In genomic region chr3:61877359-61877770, GRCh38 we compare ENCODE assay signal across 10 cellular contexts.
DNase-seq lines count a peak whose midpoint lies in the region; ATAC-seq, FAIRE-seq and TF ChIP-seq lines count a peak whose summit lies in the region.
"Had no signal": no experiment of that assay in that cellular context is flagged by ENCODE, and none has a peak within 500 bp of the region (broad histone marks: within the 10 kb centered on the region; RNA-seq: fewer than 3 reads in every experiment).

No MANE protein-coding gene starts in this region.

- H3K4me2 ChIP-seq in KMS-11 (peak overlapping the region; percentile 33; the same call in 1 of the 2 replicates), mammary epithelial cell (ENCODE audit: insufficient read depth, low read depth, low read length) (no peak overlapping the region)

- H4K20me1 ChIP-seq in KMS-11 (ENCODE audit: insufficient read depth) (no peaks in the 10 kb centered on the region), mammary epithelial cell (ENCODE audit: insufficient read depth, low read length) (no peaks in the 10 kb centered on the region)

- H3K79me2 ChIP-seq in KMS-11 (ENCODE audit: insufficient read depth, low read depth) (no peaks in the 10 kb centered on the region), mammary epithelial cell (ENCODE audit: insufficient read depth, low read length) (no peaks in the 10 kb centered on the region)

- dilution Hi-C loops in mammary epithelial cell (cut with HindIII; ENCODE audit: low sequenced_read_pairs) = no loop called here

- TF ChIP-seq EP300 in stomach (IDR thresholded peaks at IDR 0.05) = no peak

- H3K4me1 ChIP-seq in KMS-11 (ENCODE audit: low read depth, poor library complexity, severe bottlenecking) (peaks cover 26% of the 10 kb centered on the region), stomach (peaks cover 0 to 43% (median 21%) of the 10 kb centered on the region in 4 donors), mammary epithelial cell (ENCODE audit: insufficient read depth, low read length) (no peaks in the 10 kb centered on the region)

- CTCF ChIA-PET in mammary epithelial cell (lab: Charles Lee; ENCODE audit: low non-redundant PET) = no interaction called here

- no peak overlapping the region; the same call in 1 of the 2 replicates for H3K27ac ChIP-seq in KMS-11
- H3K27ac ChIP-seq in stomach = no peak overlapping the region
- no peak overlapping the region for H3K27ac ChIP-seq in mammary epithelial cell (ENCODE audit: insufficient read depth, low read depth, low read length)

- intact Hi-C loops in stomach (cut with DNase I; ENCODE audit: low total_unique reads) = no loop called here
- intact Hi-C loops in mammary epithelial cell (cut with micrococcal nuclease) = no loop called here

- H3K9me3 ChIP-seq in stomach = no peaks in the 10 kb centered on the region
- H3K9me3 ChIP-seq in mammary epithelial cell (replicated peaks; ENCODE audit: insufficient read depth, low read length) = no peaks in the 10 kb centered on the region

- H3K4me3 ChIP-seq in KMS-11 (IDR thresholded peaks at IDR 0.05; ENCODE audit: insufficient read depth, low read depth, low read length) (no peak overlapping the region), stomach (no peak overlapping the region), mammary epithelial cell (replicated peaks in 1 of 3; ENCODE audit: insufficient read depth in 1 of 3, low read depth in 2 of 3, low read length in 3 of 3) (no peak overlapping the region)

- H3K36me3 ChIP-seq in KMS-11 (ENCODE audit: insufficient read depth) (no peaks in the 10 kb centered on the region), stomach (no peaks in the 10 kb centered on the region), mammary epithelial cell (ENCODE audit: insufficient read depth, low read length) (no peaks in the 10 kb centered on the region)

- in situ Hi-C loops in mammary epithelial cell (cut with MboI; ENCODE audit: low sequenced_read_pairs in 2 of 2) = no loop called here

- BruUV-seq in mammary epithelial cell (replicated peaks; lab: Mats Ljungman, UMichigan) = no TSS peak

- WGBS in stomach, 5 donors = 23 to 43% (median 30%) methylated on average over 4 of the region's 4 CpGs
- WGBS in mammary epithelial cell (ENCODE audit: low coverage, missing lambda C conversion rate) = 93% methylated on average over 4 of the region's 4 CpGs

- H2AFZ ChIP-seq in KMS-11 (ENCODE audit: low read depth) (no peak overlapping the region), mammary epithelial cell (ENCODE audit: low read depth, low read length) (no peak overlapping the region)

- peak; percentile 87 for ATAC-seq in GM18505 (IDR thresholded peaks at IDR 0.05; ENCODE audit: unreplicated experiment)

- no peaks in the 10 kb centered on the region for H3K27me3 ChIP-seq in KMS-11 (ENCODE audit: insufficient read depth, low read depth)
- no peaks in the 10 kb centered on the region for H3K27me3 ChIP-seq in stomach
- no peaks in the 10 kb centered on the region for H3K27me3 ChIP-seq in mammary epithelial cell (ENCODE audit: insufficient read depth, low read length)

- TF ChIP-seq CTCF in KMS-11 (conservative IDR thresholded peaks at IDR 0.05; ENCODE audit: low read depth, low read length) = no peak
- TF ChIP-seq CTCF in stomach (IDR thresholded peaks at IDR 0.05) = no peak
- no peak for TF ChIP-seq CTCF in mammary epithelial cell (conservative IDR thresholded peaks at IDR 0.05 in 1 of 2, IDR thresholded peaks at IDR 0.05 in 1 of 2; ENCODE audit: extremely low read depth in 1 of 2, insufficient read depth in 1 of 2, low read depth in 1 of 2, low read length in 2 of 2)

- FAIRE-seq in frontal cortex (lab: Jason Lieb, UNC) = no peak

- no peak overlapping the region for H3K9ac ChIP-seq in KMS-11
- H3K9ac ChIP-seq in mammary epithelial cell (ENCODE audit: insufficient read depth, low read length) = no peak overlapping the region

- no peak for TF ChIP-seq POLR2A in GM18505 (IDR thresholded peaks at IDR 0.05; ENCODE audit: borderline replicate concordance, extremely low read depth, insufficient read depth, insufficient read length)
- no peak for TF ChIP-seq POLR2A in stomach (IDR thresholded peaks at IDR 0.05)

- DNase-seq in H4 (ENCODE audit: low spot score) (peak; percentile 33), iris pigment epithelial cell (ENCODE audit: low read depth) (peak; percentile 40), stomach (no peak), frontal cortex (ENCODE audit: low spot score in 2 of 2) (no peak), mammary epithelial cell (no peak)
- DNase-seq in activated CD4-positive, alpha-beta T cell treated with anti-CD3 and anti-CD28 coated beads, Interleukin-2, amount 50 U/mL, for 48 hours = no peak
- DNase-seq: cortex of kidney; stimulated activated CD4-positive, alpha-beta T cell treated with anti-CD3 and anti-CD28 coated beads, Interleukin-2, amount 100 ng/mL, for 48 hours had no signal

Comparison
In these comparisons a context has a peak if more than half of its experiments do, and no peak if none do; other contexts are left out.
1. DNase-seq: peak in H4 (single experiment) and iris pigment epithelial cell (single experiment); none in activated CD4-positive, alpha-beta T cell treated with anti-CD3 and anti-CD28 coated beads, Interleukin-2, amount 50 U/mL, for 48 hours (0 of 2), stomach (single experiment), frontal cortex (0 of 2) and mammary epithelial cell (single experiment).